Comparison of ENCODE assay signal across 2 cellular contexts in the genomic region with DNA sequence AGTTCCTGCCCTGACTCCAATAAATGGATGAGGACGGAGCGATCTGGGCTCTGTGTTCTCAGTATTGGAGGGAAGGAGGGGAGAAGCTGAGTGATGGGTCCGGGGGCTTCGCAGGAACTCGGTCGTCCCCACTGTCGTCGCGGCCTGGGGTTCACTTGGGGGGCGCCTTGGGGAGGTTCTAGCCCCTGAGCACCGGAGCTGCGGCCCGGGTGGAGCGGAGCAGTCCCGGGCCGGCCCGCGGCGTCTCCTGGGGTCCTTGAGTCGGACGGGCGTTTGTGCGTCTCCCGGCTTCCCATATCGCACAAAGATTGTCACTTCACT.
TF ChIP-seq lines count a peak whose summit lies in the region.

No MANE protein-coding gene starts in this region.

TF ChIP-seq in GM23338, 12 proteins besides CTCF, POLR2A, EP300 and RAD21 (continues in another document):
- TF ChIP-seq STAT1 (IDR thresholded peaks at IDR 0.05; ENCODE audit: unreplicated experiment) (no peak), POLR2AphosphoS5 (IDR thresholded peaks at IDR 0.05; ENCODE audit: low read depth) (no peak), EZH2phosphoT487 (IDR thresholded peaks at IDR 0.05; ENCODE audit: unreplicated experiment) (peak; percentile 54), ZNF331 (CRISPR knock-in tag; IDR thresholded peaks at IDR 0.05; ENCODE audit: low read depth) (no peak), NANOG (IDR thresholded peaks at IDR 0.05; ENCODE audit: borderline replicate concordance) (no peak), CREB1 (CRISPR knock-in tag; IDR thresholded peaks at IDR 0.05; ENCODE audit: low read depth) (no peak), EZH2 (IDR thresholded peaks at IDR 0.05; ENCODE audit: low read depth, unreplicated experiment) (peak; percentile 79), JUNB (IDR thresholded peaks at IDR 0.05; ENCODE audit: unreplicated experiment) (no peak)
- TF ChIP-seq, protein P1, sequence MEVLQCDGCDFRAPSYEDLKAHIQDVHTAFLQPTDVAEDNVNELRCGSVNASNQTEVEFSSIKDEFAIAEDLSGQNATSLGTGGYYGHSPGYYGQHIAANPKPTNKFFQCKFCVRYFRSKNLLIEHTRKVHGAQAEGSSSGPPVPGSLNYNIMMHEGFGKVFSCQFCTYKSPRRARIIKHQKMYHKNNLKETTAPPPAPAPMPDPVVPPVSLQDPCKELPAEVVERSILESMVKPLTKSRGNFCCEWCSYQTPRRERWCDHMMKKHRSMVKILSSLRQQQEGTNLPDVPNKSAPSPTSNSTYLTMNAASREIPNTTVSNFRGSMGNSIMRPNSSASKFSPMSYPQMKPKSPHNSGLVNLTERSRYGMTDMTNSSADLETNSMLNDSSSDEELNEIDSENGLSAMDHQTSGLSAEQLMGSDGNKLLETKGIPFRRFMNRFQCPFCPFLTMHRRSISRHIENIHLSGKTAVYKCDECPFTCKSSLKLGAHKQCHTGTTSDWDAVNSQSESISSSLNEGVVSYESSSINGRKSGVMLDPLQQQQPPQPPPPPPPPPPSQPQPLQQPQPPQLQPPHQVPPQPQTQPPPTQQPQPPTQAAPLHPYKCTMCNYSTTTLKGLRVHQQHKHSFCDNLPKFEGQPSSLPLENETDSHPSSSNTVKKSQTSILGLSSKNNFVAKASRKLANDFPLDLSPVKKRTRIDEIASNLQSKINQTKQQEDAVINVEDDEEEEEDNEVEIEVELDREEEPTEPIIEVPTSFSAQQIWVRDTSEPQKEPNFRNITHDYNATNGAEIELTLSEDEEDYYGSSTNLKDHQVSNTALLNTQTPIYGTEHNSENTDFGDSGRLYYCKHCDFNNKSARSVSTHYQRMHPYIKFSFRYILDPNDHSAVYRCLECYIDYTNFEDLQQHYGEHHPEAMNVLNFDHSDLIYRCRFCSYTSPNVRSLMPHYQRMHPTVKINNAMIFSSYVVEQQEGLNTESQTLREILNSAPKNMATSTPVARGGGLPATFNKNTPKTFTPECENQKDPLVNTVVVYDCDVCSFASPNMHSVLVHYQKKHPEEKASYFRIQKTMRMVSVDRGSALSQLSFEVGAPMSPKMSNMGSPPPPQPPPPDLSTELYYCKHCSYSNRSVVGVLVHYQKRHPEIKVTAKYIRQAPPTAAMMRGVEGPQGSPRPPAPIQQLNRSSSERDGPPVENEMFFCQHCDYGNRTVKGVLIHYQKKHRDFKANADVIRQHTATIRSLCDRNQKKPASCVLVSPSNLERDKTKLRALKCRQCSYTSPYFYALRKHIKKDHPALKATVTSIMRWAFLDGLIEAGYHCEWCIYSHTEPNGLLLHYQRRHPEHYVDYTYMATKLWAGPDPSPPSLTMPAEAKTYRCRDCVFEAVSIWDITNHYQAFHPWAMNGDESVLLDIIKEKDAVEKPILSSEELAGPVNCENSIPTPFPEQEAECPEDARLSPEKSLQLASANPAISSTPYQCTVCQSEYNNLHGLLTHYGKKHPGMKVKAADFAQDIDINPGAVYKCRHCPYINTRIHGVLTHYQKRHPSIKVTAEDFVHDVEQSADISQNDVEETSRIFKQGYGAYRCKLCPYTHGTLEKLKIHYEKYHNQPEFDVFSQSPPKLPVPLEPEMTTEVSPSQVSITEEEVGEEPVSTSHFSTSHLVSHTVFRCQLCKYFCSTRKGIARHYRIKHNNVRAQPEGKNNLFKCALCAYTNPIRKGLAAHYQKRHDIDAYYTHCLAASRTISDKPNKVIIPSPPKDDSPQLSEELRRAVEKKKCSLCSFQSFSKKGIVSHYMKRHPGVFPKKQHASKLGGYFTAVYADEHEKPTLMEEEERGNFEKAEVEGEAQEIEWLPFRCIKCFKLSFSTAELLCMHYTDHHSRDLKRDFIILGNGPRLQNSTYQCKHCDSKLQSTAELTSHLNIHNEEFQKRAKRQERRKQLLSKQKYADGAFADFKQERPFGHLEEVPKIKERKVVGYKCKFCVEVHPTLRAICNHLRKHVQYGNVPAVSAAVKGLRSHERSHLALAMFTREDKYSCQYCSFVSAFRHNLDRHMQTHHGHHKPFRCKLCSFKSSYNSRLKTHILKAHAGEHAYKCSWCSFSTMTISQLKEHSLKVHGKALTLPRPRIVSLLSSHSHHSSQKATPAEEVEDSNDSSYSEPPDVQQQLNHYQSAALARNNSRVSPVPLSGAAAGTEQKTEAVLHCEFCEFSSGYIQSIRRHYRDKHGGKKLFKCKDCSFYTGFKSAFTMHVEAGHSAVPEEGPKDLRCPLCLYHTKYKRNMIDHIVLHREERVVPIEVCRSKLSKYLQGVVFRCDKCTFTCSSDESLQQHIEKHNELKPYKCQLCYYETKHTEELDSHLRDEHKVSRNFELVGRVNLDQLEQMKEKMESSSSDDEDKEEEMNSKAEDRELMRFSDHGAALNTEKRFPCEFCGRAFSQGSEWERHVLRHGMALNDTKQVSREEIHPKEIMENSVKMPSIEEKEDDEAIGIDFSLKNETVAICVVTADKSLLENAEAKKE (CRISPR knock-in tag; IDR thresholded peaks at IDR 0.05) = no peak
- TF ChIP-seq, protein P2, sequence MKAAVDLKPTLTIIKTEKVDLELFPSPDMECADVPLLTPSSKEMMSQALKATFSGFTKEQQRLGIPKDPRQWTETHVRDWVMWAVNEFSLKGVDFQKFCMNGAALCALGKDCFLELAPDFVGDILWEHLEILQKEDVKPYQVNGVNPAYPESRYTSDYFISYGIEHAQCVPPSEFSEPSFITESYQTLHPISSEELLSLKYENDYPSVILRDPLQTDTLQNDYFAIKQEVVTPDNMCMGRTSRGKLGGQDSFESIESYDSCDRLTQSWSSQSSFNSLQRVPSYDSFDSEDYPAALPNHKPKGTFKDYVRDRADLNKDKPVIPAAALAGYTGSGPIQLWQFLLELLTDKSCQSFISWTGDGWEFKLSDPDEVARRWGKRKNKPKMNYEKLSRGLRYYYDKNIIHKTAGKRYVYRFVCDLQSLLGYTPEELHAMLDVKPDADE (IDR thresholded peaks at IDR 0.05) = no peak

TF ChIP-seq in K562, 482 proteins besides CTCF, POLR2A, EP300 and RAD21:
- TF ChIP-seq RBM39 (optimal IDR thresholded peaks at IDR 0.05; ENCODE audit: low read depth, low read length) = no peak
- TF ChIP-seq, protein P3, sequence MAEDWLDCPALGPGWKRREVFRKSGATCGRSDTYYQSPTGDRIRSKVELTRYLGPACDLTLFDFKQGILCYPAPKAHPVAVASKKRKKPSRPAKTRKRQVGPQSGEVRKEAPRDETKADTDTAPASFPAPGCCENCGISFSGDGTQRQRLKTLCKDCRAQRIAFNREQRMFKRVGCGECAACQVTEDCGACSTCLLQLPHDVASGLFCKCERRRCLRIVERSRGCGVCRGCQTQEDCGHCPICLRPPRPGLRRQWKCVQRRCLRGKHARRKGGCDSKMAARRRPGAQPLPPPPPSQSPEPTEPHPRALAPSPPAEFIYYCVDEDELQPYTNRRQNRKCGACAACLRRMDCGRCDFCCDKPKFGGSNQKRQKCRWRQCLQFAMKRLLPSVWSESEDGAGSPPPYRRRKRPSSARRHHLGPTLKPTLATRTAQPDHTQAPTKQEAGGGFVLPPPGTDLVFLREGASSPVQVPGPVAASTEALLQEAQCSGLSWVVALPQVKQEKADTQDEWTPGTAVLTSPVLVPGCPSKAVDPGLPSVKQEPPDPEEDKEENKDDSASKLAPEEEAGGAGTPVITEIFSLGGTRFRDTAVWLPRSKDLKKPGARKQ (CRISPR knock-in tag; IDR thresholded peaks at IDR 0.05) = 0 out of 2 replicates have a peak, but pooled peaks have one; percentile 58
